8 cellular contexts compared by ENCODE assay signal in the genomic region with DNA sequence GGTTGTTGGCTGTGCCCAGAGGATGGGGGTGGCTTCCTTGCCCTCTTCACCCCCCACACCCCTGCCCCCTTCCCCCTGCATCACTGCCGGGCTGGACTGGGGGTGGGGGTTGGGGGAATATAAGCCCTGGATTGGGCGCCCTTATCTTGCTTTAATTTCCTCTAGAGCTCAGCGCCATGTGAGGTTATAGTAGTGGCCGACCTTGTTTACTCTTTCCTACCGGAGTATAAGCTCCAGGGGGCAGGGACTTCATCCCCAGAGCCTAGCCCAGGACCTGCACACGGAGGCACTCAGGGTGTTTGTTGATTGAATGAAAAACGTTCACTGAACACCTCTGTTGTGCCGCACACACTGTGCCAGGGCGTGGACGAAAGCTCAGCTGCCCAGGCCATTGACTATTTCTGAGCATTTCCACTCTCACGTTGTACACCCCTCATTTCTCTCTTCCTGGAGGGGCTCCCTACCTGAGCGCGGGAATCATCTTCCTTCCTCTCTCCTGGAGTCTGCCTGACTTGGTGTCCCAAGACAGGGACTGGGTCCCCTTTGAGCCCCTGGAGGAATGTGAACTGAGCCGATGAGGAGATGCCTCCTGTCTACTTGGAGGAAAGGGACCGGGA. TPM values are rescaled to one million over a fixed set of nuclear protein-coding genes. Genes with fewer than 3 reads are reported as not detected.
DNase-seq lines count a peak whose midpoint lies in the region; ATAC-seq and TF ChIP-seq lines count a peak whose summit lies in the region.

No MANE protein-coding gene starts in this region.

- intact Hi-C loops in activated CD4-positive, alpha-beta T cell treated with anti-CD3 and anti-CD28 coated beads for 36 hours (cut with DNase I, micrococcal nuclease): loop anchor here (1.0 to 2.0 kb wide), 7 partner anchors 60 to 162 kb away; a partner anchor contains a TSS
- intact Hi-C loops in activated CD8-positive, alpha-beta T cell treated with anti-CD3 and anti-CD28 coated beads for 36 hours (cut with micrococcal nuclease): loop anchor here (1.0 to 5.0 kb wide), 3 partner anchors 84 to 159 kb away; no protein-coding TSS in a partner anchor
- intact Hi-C loops in aorta (cut with DNase I): loop anchor here (2.0 to 10.0 kb wide), 4 partner anchors 82 to 162 kb away; no protein-coding TSS in a partner anchor

- H3K9me3 ChIP-seq in stomach smooth muscle (ENCODE audit: control insufficient read depth in 2 of 2, low read length in 2 of 2) (no peaks in the 10 kb centered on the region), aorta (ENCODE audit: control insufficient read depth, low read length) (no peaks in the 10 kb centered on the region)

- H3K4me1 ChIP-seq in stomach smooth muscle (ENCODE audit: control insufficient read depth, insufficient read depth, low read length): peaks cover 4% of the 10 kb centered on the region
- no peaks in the 10 kb centered on the region for H3K4me1 ChIP-seq in aorta (ENCODE audit: control insufficient read depth in 1 of 2, insufficient read depth in 2 of 2, low read length in 2 of 2)

- H3K27ac ChIP-seq in stomach smooth muscle (ENCODE audit: low read length) (no peak overlapping the region), aorta (ENCODE audit: low read depth in 1 of 2, low read length in 2 of 2) (no peak overlapping the region)

- CTCF ChIA-PET in activated CD4-positive, alpha-beta T cell treated with anti-CD3 and anti-CD28 coated beads for 36 hours (lab: Charles Lee): interaction anchor here (0.6 to 6.1 kb wide), 26 partner anchors 11 to 290 kb away, joined by 3 to 186 read pairs (median 5); a partner anchor contains a TSS
- CTCF ChIA-PET in activated CD8-positive, alpha-beta T cell treated with anti-CD3 and anti-CD28 coated beads for 36 hours (lab: Charles Lee): interaction anchor here (1.0 to 10.6 kb wide), 33 partner anchors 9 to 163 kb away, joined by 3 to 437 read pairs (median 8); a partner anchor contains a TSS

- peak overlapping the region; percentile 29 for H3K4me3 ChIP-seq in kidney epithelial cell (ENCODE audit: low read depth, low read length)
- H3K4me3 ChIP-seq in stomach smooth muscle (ENCODE audit: low read length in 2 of 2): peak overlapping the region; percentile 45 to 72
- no peak overlapping the region for H3K4me3 ChIP-seq in aorta (ENCODE audit: low read length in 2 of 2)

- H3K36me3 ChIP-seq in kidney epithelial cell (ENCODE audit: control insufficient read depth, insufficient read depth, low read length) (no peaks in the 10 kb centered on the region), stomach smooth muscle (ENCODE audit: control insufficient read depth in 2 of 2, insufficient read depth in 2 of 2, low read length in 2 of 2) (no peaks in the 10 kb centered on the region), aorta (ENCODE audit: control insufficient read depth in 1 of 2, insufficient read depth in 2 of 2, low read length in 1 of 2) (no peaks in the 10 kb centered on the region)

- peaks cover 44% of the 10 kb centered on the region for H3K4me1 Mint-ChIP-seq in activated CD4-positive, alpha-beta T cell treated with anti-CD3 and anti-CD28 coated beads for 36 hours
- H3K4me1 Mint-ChIP-seq in activated CD8-positive, alpha-beta T cell treated with anti-CD3 and anti-CD28 coated beads for 36 hours (ENCODE audit: low read depth): peaks cover 47% of the 10 kb centered on the region

- TF ChIP-seq CTCF in activated CD8-positive, alpha-beta T cell treated with anti-CD3 and anti-CD28 coated beads for 36 hours (IDR thresholded peaks at IDR 0.05): no peak
- no peak for TF ChIP-seq CTCF in kidney epithelial cell (IDR thresholded peaks at IDR 0.05; ENCODE audit: insufficient read depth, low read length, poor library complexity, severe bottlenecking)

- peak overlapping the region; percentile 67 for H3K4me3 Mint-ChIP-seq in activated CD4-positive, alpha-beta T cell treated with anti-CD3 and anti-CD28 coated beads for 36 hours
- peak overlapping the region; percentile 67 for H3K4me3 Mint-ChIP-seq in activated CD8-positive, alpha-beta T cell treated with anti-CD3 and anti-CD28 coated beads for 36 hours

- DNase-seq in activated CD4-positive, alpha-beta T cell treated with anti-CD3 and anti-CD28 coated beads for 36 hours: no peak
- DNase-seq in activated CD4-positive, alpha-beta T cell treated with anti-CD3 and anti-CD28 coated beads, Interleukin-2, amount 50 U/mL, for 4 hours: no peak
- no peak for DNase-seq in activated CD8-positive, alpha-beta T cell treated with anti-CD3 and anti-CD28 coated beads for 36 hours
- DNase-seq in kidney epithelial cell (ENCODE audit: low read depth) (no peak), aorta (no peak), GM19238 (ENCODE audit: insufficient read length, low spot score) (no peak)

- H3K27me3 ChIP-seq in kidney epithelial cell (ENCODE audit: control insufficient read depth, insufficient read depth, low read length): peaks cover 19% of the 10 kb centered on the region
- H3K27me3 ChIP-seq in stomach smooth muscle (ENCODE audit: control insufficient read depth in 1 of 2, insufficient read depth in 2 of 2, low read length in 2 of 2): peaks cover 4 to 8% of the 10 kb centered on the region in 2 donors
- no peaks in the 10 kb centered on the region for H3K27me3 ChIP-seq in aorta (ENCODE audit: control insufficient read depth in 1 of 2, insufficient read depth in 2 of 2, low read length in 1 of 2)

- H3K36me3 Mint-ChIP-seq in activated CD4-positive, alpha-beta T cell treated with anti-CD3 and anti-CD28 coated beads for 36 hours (ENCODE audit: low read depth): no peaks in the 10 kb centered on the region
- peaks cover 3% of the 10 kb centered on the region for H3K36me3 Mint-ChIP-seq in activated CD8-positive, alpha-beta T cell treated with anti-CD3 and anti-CD28 coated beads for 36 hours (ENCODE audit: low read depth)

- H3K27ac Mint-ChIP-seq in activated CD4-positive, alpha-beta T cell treated with anti-CD3 and anti-CD28 coated beads for 36 hours: peak overlapping the region; percentile 37
- H3K27ac Mint-ChIP-seq in activated CD8-positive, alpha-beta T cell treated with anti-CD3 and anti-CD28 coated beads for 36 hours: peak overlapping the region; percentile 71

- no peaks in the 10 kb centered on the region for H3K9me3 Mint-ChIP-seq in activated CD4-positive, alpha-beta T cell treated with anti-CD3 and anti-CD28 coated beads for 36 hours (ENCODE audit: low read depth)
- no peaks in the 10 kb centered on the region for H3K9me3 Mint-ChIP-seq in activated CD8-positive, alpha-beta T cell treated with anti-CD3 and anti-CD28 coated beads for 36 hours

- 39 to 43% methylated on average over 15 of the region's 15 CpGs for WGBS in aorta, 2 donors

- POLR2A ChIA-PET in activated CD4-positive, alpha-beta T cell treated with anti-CD3 and anti-CD28 coated beads for 36 hours (lab: Charles Lee): interaction anchor here (2.6 kb wide), 1 partner anchor 81 kb away, joined by 16 read pairs; no protein-coding TSS in a partner anchor
- POLR2A ChIA-PET in activated CD8-positive, alpha-beta T cell treated with anti-CD3 and anti-CD28 coated beads for 36 hours (lab: Charles Lee): interaction anchor here (0.9 to 6.6 kb wide), 9 partner anchors 10 to 164 kb away, joined by 3 to 86 read pairs (median 10); a partner anchor contains a TSS

- ATAC-seq in activated CD4-positive, alpha-beta T cell treated with anti-CD3 and anti-CD28 coated beads for 36 hours: no peak
- no peak for ATAC-seq in activated CD8-positive, alpha-beta T cell treated with anti-CD3 and anti-CD28 coated beads for 36 hours
- ATAC-seq in GM19463 (IDR thresholded peaks at IDR 0.05; ENCODE audit: unreplicated experiment) (no peak), aorta (ENCODE audit: low FRiP score) (no peak)

- peaks cover 10% of the 10 kb centered on the region for H3K27me3 Mint-ChIP-seq in activated CD4-positive, alpha-beta T cell treated with anti-CD3 and anti-CD28 coated beads for 36 hours
- peaks cover 11% of the 10 kb centered on the region for H3K27me3 Mint-ChIP-seq in activated CD8-positive, alpha-beta T cell treated with anti-CD3 and anti-CD28 coated beads for 36 hours

- peak overlapping the region in 1 of 2 donors; percentile 8 for H3K9ac ChIP-seq in stomach smooth muscle (ENCODE audit: low read length in 2 of 2)

RNA-seq across cellular contexts. Expression of a gene that starts 9.3 kb away (rescaled TPM):
- total RNA-seq in activated CD4-positive, alpha-beta T cell treated with anti-CD3 and anti-CD28 coated beads for 36 hours: 1 to 10 TPM; 1.1 to 1.3 TPM
- under 1 TPM; 0.59 to 0.76 TPM for total RNA-seq in activated CD8-positive, alpha-beta T cell treated with anti-CD3 and anti-CD28 coated beads for 36 hours
- total RNA-seq in kidney epithelial cell (not detected in 2 replicates), aorta (not detected)
- not detected for polyA plus RNA-seq in aorta

RNA-seq across cellular contexts. Expression of a gene that starts 50.7 kb away (rescaled TPM):
- 1 to 10 TPM; 2.0 to 3.8 TPM for total RNA-seq in activated CD4-positive, alpha-beta T cell treated with anti-CD3 and anti-CD28 coated beads for 36 hours
- 1 to 10 TPM; 2.6 to 5.1 TPM for total RNA-seq in activated CD8-positive, alpha-beta T cell treated with anti-CD3 and anti-CD28 coated beads for 36 hours
- total RNA-seq in kidney epithelial cell (0.63 and 1.3 TPM in 2 replicates), aorta (under 1 TPM in 1 of 2 donors, not detected in 1; 0.15 TPM)
- 1 to 10 TPM in 1 of 2 donors, under 1 TPM in 1; 0.13 to 2.4 TPM for polyA plus RNA-seq in aorta

Comparison
In these comparisons a context has a peak if more than half of its experiments do, and no peak if none do; other contexts are left out.
1. H3K4me3 ChIP-seq: peak in kidney epithelial cell (single experiment) and stomach smooth muscle (2 of 2); none in aorta (0 of 2).